1 cellular context compared by ENCODE assay signal in the genomic region with DNA sequence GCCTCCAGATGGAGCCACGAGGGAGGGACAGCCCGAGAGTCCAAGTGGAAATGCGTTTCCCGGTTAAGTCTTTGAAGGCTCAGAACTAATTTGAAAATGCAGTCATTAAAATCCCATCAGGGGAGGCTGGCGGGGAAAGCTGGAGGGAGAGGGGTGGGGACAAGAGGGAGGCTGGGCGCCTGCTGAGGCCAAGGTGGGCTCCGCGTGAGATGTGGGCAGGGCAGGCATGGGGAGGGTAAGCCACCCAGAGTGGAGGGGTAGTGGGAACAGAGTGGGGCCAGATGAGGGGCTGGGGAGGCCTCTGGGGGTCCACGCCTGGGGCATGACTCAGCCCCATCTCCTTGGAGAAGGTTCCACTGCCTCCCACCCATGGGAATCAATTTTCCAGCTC.
TF ChIP-seq lines count a peak whose summit lies in the region.

No MANE protein-coding gene starts in this region.

TF ChIP-seq in A549, 52 proteins besides CTCF, POLR2A, EP300 and RAD21 (continued from another document):
- TF ChIP-seq, protein P1, sequence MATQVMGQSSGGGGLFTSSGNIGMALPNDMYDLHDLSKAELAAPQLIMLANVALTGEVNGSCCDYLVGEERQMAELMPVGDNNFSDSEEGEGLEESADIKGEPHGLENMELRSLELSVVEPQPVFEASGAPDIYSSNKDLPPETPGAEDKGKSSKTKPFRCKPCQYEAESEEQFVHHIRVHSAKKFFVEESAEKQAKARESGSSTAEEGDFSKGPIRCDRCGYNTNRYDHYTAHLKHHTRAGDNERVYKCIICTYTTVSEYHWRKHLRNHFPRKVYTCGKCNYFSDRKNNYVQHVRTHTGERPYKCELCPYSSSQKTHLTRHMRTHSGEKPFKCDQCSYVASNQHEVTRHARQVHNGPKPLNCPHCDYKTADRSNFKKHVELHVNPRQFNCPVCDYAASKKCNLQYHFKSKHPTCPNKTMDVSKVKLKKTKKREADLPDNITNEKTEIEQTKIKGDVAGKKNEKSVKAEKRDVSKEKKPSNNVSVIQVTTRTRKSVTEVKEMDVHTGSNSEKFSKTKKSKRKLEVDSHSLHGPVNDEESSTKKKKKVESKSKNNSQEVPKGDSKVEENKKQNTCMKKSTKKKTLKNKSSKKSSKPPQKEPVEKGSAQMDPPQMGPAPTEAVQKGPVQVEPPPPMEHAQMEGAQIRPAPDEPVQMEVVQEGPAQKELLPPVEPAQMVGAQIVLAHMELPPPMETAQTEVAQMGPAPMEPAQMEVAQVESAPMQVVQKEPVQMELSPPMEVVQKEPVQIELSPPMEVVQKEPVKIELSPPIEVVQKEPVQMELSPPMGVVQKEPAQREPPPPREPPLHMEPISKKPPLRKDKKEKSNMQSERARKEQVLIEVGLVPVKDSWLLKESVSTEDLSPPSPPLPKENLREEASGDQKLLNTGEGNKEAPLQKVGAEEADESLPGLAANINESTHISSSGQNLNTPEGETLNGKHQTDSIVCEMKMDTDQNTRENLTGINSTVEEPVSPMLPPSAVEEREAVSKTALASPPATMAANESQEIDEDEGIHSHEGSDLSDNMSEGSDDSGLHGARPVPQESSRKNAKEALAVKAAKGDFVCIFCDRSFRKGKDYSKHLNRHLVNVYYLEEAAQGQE (IDR thresholded peaks at IDR 0.05), result no peak
- TF ChIP-seq, protein P2, sequence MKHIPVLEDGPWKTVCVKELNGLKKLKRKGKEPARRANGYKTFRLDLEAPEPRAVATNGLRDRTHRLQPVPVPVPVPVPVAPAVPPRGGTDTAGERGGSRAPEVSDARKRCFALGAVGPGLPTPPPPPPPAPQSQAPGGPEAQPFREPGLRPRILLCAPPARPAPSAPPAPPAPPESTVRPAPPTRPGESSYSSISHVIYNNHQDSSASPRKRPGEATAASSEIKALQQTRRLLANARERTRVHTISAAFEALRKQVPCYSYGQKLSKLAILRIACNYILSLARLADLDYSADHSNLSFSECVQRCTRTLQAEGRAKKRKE (CRISPR knock-in tag; IDR thresholded peaks at IDR 0.05; ENCODE audit: low read depth), result no peak
- no peak for TF ChIP-seq MAFK (IDR thresholded peaks at IDR 0.05; ENCODE audit: partially characterized antibody)
- TF ChIP-seq, protein P3, sequence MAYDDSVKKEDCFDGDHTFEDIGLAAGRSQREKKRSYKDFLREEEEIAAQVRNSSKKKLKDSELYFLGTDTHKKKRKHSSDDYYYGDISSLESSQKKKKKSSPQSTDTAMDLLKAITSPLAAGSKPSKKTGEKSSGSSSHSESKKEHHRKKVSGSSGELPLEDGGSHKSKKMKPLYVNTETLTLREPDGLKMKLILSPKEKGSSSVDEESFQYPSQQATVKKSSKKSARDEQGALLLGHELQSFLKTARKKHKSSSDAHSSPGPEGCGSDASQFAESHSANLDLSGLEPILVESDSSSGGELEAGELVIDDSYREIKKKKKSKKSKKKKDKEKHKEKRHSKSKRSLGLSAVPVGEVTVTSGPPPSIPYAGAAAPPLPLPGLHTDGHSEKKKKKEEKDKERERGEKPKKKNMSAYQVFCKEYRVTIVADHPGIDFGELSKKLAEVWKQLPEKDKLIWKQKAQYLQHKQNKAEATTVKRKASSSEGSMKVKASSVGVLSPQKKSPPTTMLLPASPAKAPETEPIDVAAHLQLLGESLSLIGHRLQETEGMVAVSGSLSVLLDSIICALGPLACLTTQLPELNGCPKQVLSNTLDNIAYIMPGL (CRISPR knock-in tag; IDR thresholded peaks at IDR 0.05; ENCODE audit: borderline replicate concordance), result no peak
- TF ChIP-seq HDAC2 (IDR thresholded peaks at IDR 0.05), result no peak
